ENCODE assay signal across 3 cellular contexts in genomic region chr19:1685785-1686184, GRCh38. TPM values are rescaled to one million over a fixed set of nuclear protein-coding genes. Genes with fewer than 3 reads are reported as not detected.
DNase-seq lines count a peak whose midpoint lies in the region; ATAC-seq, FAIRE-seq and TF ChIP-seq lines count a peak whose summit lies in the region.
"Not testable (repeated sequence)": the region's sequence is repeated elsewhere in the genome, so short reads cannot be mapped to it uniquely, and the experiment has no call there.

No MANE protein-coding gene starts in this region.

- not testable (repeated sequence) for TF ChIP-seq EP300 in K562 (IDR thresholded peaks at IDR 0.05; ENCODE audit: low read length); HepG2 (IDR thresholded peaks at IDR 0.05; ENCODE audit: low read depth in 2 of 2, low read length in 2 of 2); HepG2 (CRISPR knock-in tag; IDR thresholded peaks at IDR 0.05; ENCODE audit: borderline replicate concordance)

- H3K4me2 ChIP-seq in K562 (ENCODE audit: insufficient read depth, low read length); HepG2 (ENCODE audit: low read depth, low read length): not testable (repeated sequence)

- 56% methylated on average over 5 of the region's 5 CpGs for WGBS in K562 (ENCODE audit: insufficient coverage, low coverage, missing lambda C conversion rate)
- 50% methylated on average over 5 of the region's 5 CpGs for WGBS in HepG2 (ENCODE audit: low lambda C conversion rate)

- TF ChIP-seq CTCF in HEK293 (tag by site-specific recombination; IDR thresholded peaks at IDR 0.05); K562 (IDR thresholded peaks at IDR 0.05 in 2 of 3, conservative IDR thresholded peaks at IDR 0.05 in 1 of 3; ENCODE audit: insufficient read depth in 2 of 3, low read depth in 1 of 3, low read length in 3 of 3); HepG2 (CRISPR knock-in tag; IDR thresholded peaks at IDR 0.05): not testable (repeated sequence)

- TF ChIP-seq RAD21 in K562 (CRISPR knock-in tag; conservative IDR thresholded peaks at IDR 0.05 in 1 of 2, IDR thresholded peaks at IDR 0.05 in 1 of 2); HepG2 (CRISPR knock-in tag; IDR thresholded peaks at IDR 0.05): not testable (repeated sequence)

- not testable (repeated sequence) for ATAC-seq in K562, HepG2

- not testable (repeated sequence) for H3K36me3 ChIP-seq in HEK293 (ENCODE audit: control insufficient read depth in 2 of 2, insufficient read depth in 1 of 2, low read length in 2 of 2); K562 (ENCODE audit: control insufficient read depth, insufficient read depth, low read length); HepG2 (replicated peaks in 1 of 2; ENCODE audit: control insufficient read depth in 1 of 2, insufficient read depth in 2 of 2, low read length in 2 of 2)

- not testable (repeated sequence) for H2AFZ ChIP-seq in K562 (ENCODE audit: low read depth, low read length); HepG2 (ENCODE audit: low read length)

- H3K9me1 ChIP-seq in K562 (ENCODE audit: control insufficient read depth, insufficient read depth, low read length): not testable (repeated sequence)

- not testable (repeated sequence) for H3K4me1 ChIP-seq in HEK293 (ENCODE audit: control insufficient read depth, insufficient read depth, low read length); HepG2 (ENCODE audit: insufficient read depth, low read length)
- peaks cover 15 to 48% of the 10 kb centered on the region in 2 experiments; a peak in 4 of 5 replicates for H3K4me1 ChIP-seq in K562 (replicated peaks in 1 of 2; ENCODE audit: control insufficient read depth in 2 of 2, insufficient read depth in 2 of 2, low read length in 2 of 2)

- intact Hi-C loops in K562 (cut with micrococcal nuclease); HepG2 (cut with micrococcal nuclease; ENCODE audit: unreplicated experiment): not testable (repeated sequence)

- POLR2A ChIA-PET in HEK293 (lab: Yijun Ruan, JAX); HepG2 (lab: Yijun Ruan, JAX): not testable (repeated sequence)
- POLR2A ChIA-PET in K562 (lab: Yijun Ruan, JAX): interaction anchor here (0.7 kb wide), 1 partner anchor 272 kb away, joined by 3 read pairs; no protein-coding TSS in a partner anchor

- not testable (repeated sequence) for TF ChIP-seq POLR2A in K562 (conservative IDR thresholded peaks at IDR 0.05); HepG2 (IDR thresholded peaks at IDR 0.05; ENCODE audit: insufficient read depth in 1 of 2, low read depth in 2 of 2, low read length in 2 of 2)

- BruUV-seq in K562 (replicated peaks; lab: Mats Ljungman, UMichigan); HepG2 (replicated peaks; lab: Mats Ljungman, UMichigan): not testable (repeated sequence)

- H3K9ac ChIP-seq in K562 (ENCODE audit: insufficient read depth in 1 of 2, low read depth in 2 of 2, low read length in 2 of 2); HepG2 (ENCODE audit: insufficient read depth, low read depth, low read length): not testable (repeated sequence)

- H3K27ac ChIP-seq in HEK293 (ENCODE audit: extremely low read depth, low read depth, low read length); K562 (ENCODE audit: extremely low read depth, low read depth, low read length); HepG2 (ENCODE audit: extremely low read length, insufficient read depth, low read length): not testable (repeated sequence)

- in situ Hi-C loops in K562 (cut with MboI); HepG2 (cut with HindIII; ENCODE audit: extremely low pct_ligation_motif_present, low pct_unique_long_range_greater_than_20kb): not testable (repeated sequence)

- H3K9me3 ChIP-seq in HEK293 (ENCODE audit: control insufficient read depth, insufficient read depth, low read depth, low read length); K562 (replicated peaks; ENCODE audit: control insufficient read depth, insufficient read depth, low read depth, low read length); HepG2 (ENCODE audit: low read length): not testable (repeated sequence)

- H3K27me3 ChIP-seq in K562 (ENCODE audit: control insufficient read depth in 2 of 2, insufficient read depth in 2 of 2, low read length in 2 of 2): not testable (repeated sequence)
- H3K27me3 ChIP-seq in HepG2 (ENCODE audit: control insufficient read depth in 1 of 2, insufficient read depth in 2 of 2, low read length in 2 of 2): peaks cover 21 to 64% of the 10 kb centered on the region in 2 experiments

- H3K4me3 ChIP-seq in HEK293 (ENCODE audit: low read depth, low read length); K562; HepG2 (replicated peaks in 1 of 3; ENCODE audit: insufficient read depth in 1 of 3, low read depth in 2 of 3, low read length in 3 of 3): not testable (repeated sequence)

- CTCF ChIA-PET in HEK293 (lab: Yijun Ruan, JAX): interaction anchor here (1.2 kb wide), 1 partner anchor 14 kb away, joined by 4 read pairs; no protein-coding TSS in a partner anchor
- CTCF ChIA-PET in K562 (lab: Yijun Ruan, JAX; ENCODE audit: low intra/inter-chr PET ratio); HepG2 (lab: Yijun Ruan, JAX; ENCODE audit: low intra/inter-chr PET ratio, low total read pairs): not testable (repeated sequence)

- not testable (repeated sequence) for H4K20me1 ChIP-seq in K562 (replicated peaks; ENCODE audit: control insufficient read depth, insufficient read depth, low read length); HepG2 (ENCODE audit: insufficient read depth, low read length)

- not testable (repeated sequence) for FAIRE-seq in K562 (lab: Jason Lieb, UNC); HepG2 (lab: Jason Lieb, UNC)

- DNase-seq in K562 (ENCODE audit: extremely low read depth in 1 of 4, low spot score in 3 of 4); HepG2 (ENCODE audit: low spot score): not testable (repeated sequence)

- H3K79me2 ChIP-seq in K562 (ENCODE audit: control insufficient read depth, insufficient read depth, low read length); HepG2 (ENCODE audit: insufficient read depth, low read length): not testable (repeated sequence)

TF ChIP-seq in HEK293, 187 proteins besides CTCF, POLR2A, EP300 and RAD21:
- TF ChIP-seq ZNF121 (tag by site-specific recombination; IDR thresholded peaks at IDR 0.05): peak; percentile 65; the same call in 1 of the 2 replicates

TF ChIP-seq in K562, 482 proteins besides CTCF, POLR2A, EP300 and RAD21 (continues in another document):
- peak; percentile 32 for TF ChIP-seq RBM25 (IDR thresholded peaks at IDR 0.05; ENCODE audit: low read depth, low read length, severe bottlenecking)

TF ChIP-seq in HepG2, 621 proteins besides CTCF, POLR2A, EP300 and RAD21:
- peak; percentile 17; the same call in 1 of the 2 replicates for TF ChIP-seq ZNF121 (CRISPR knock-in tag; IDR thresholded peaks at IDR 0.05)

RNA-seq across cellular contexts. Expression of gene TCF3, which starts 33.4 kb away (rescaled TPM):
- 46.3 and 93.5 TPM in 2 replicates for total RNA-seq in K562 (2011; cell fraction: chromatin; rRNA removed; ENCODE audit: low replicate concordance)
- total RNA-seq in K562 (2011; cell fraction: nucleolus; rRNA removed): 72.8 and 74.5 TPM in 2 replicates
- total RNA-seq in K562 (2011; cell fraction: nucleoplasm; rRNA removed): 46.6 and 55.9 TPM in 2 replicates
- total RNA-seq in K562 (2014; rRNA removed): 201 and 273 TPM in 2 replicates
- total RNA-seq in K562 (2014; rRNA removed; fragmentation: Illumina TruSeq; extraction: Trizol): 34.6 and 36.1 TPM in 2 replicates
- total RNA-seq in K562 (2015; rRNA removed; fragmentation: Illumina TruSeq; extraction: Trizol): 84.0 and 96.5 TPM in 2 replicates
- total RNA-seq in K562 (2021): 229 and 259 TPM in 2 replicates
- 61.7 and 62.0 TPM in 2 replicates for polyA plus RNA-seq in K562 (2011; rRNA removed)
- polyA plus RNA-seq in K562 (2011; cell fraction: cytosol; rRNA removed): 76.1 and 277 TPM in 2 replicates
- polyA plus RNA-seq in K562 (2011; cell fraction: nucleus; rRNA removed): 97.7 and 198 TPM in 2 replicates
- 117 and 145 TPM in 2 replicates for polyA plus RNA-seq in K562 (2012)
- 84.9 and 128 TPM in 2 replicates for polyA plus RNA-seq in K562 (2014; fragmentation: Illumina TruSeq; extraction: Trizol)
- 1 to 10 TPM; 5.6 to 5.7 TPM for polyA plus RNA-seq in K562 (2014; fragmentation: Nextera tagmentation; extraction: Ambion mirVana)
- polyA plus RNA-seq in K562 (2014; rRNA removed): 171 and 173 TPM in 2 replicates
- polyA minus RNA-seq in K562 (2011; rRNA and poly(A)+ RNA removed): 17.3 and 29.0 TPM in 2 replicates
- 92.9 and 128 TPM in 2 replicates for polyA minus RNA-seq in K562 (2011; cell fraction: cytosol; rRNA and poly(A)+ RNA removed)
- 30.5 and 31.8 TPM in 2 replicates for polyA minus RNA-seq in K562 (2011; cell fraction: nucleus; rRNA and poly(A)+ RNA removed)
- 38.0 and 53.2 TPM in 2 replicates for total RNA-seq in HepG2 (2016; rRNA removed; fragmentation: Illumina TruSeq; extraction: Trizol)
- 24.5 and 28.5 TPM in 2 replicates for total RNA-seq in HepG2 (2016; cell fraction: cytosol; rRNA removed; fragmentation: Illumina TruSeq; extraction: Trizol; ENCODE audit: low read depth)
- 29.0 and 50.0 TPM in 2 replicates for total RNA-seq in HepG2 (2016; cell fraction: insoluble cytoplasmic fraction; rRNA removed; fragmentation: Illumina TruSeq; extraction: Trizol)
- 81.6 and 83.0 TPM in 2 replicates for total RNA-seq in HepG2 (2016; cell fraction: membrane; rRNA removed; fragmentation: Illumina TruSeq; extraction: Trizol)
- 28.3 and 35.7 TPM in 2 replicates for total RNA-seq in HepG2 (2016; cell fraction: nucleus; rRNA removed; fragmentation: Illumina TruSeq; extraction: Trizol)
- 51.4 and 52.0 TPM in 2 replicates for polyA plus RNA-seq in HepG2 (2011; rRNA removed)
- 39.6 and 81.0 TPM in 2 replicates for polyA plus RNA-seq in HepG2 (2011; cell fraction: cytosol; rRNA removed)
- 168 and 260 TPM in 2 replicates for polyA plus RNA-seq in HepG2 (2011; cell fraction: nucleus; rRNA removed)
- 51.8 and 53.9 TPM in 2 replicates for polyA plus RNA-seq in HepG2 (2012)
- 65.0 and 68.6 TPM in 2 replicates for polyA plus RNA-seq in HepG2 (2016; cell fraction: cytosol; fragmentation: Illumina TruSeq; extraction: Trizol; ENCODE audit: low read depth)
- polyA plus RNA-seq in HepG2 (2016; cell fraction: insoluble cytoplasmic fraction; fragmentation: Illumina TruSeq; extraction: Trizol; ENCODE audit: low read depth): 77.8 and 91.9 TPM in 2 replicates
- polyA plus RNA-seq in HepG2 (2016; cell fraction: membrane; fragmentation: Illumina TruSeq; extraction: Trizol; ENCODE audit: low read depth): 123 and 140 TPM in 2 replicates
- polyA plus RNA-seq in HepG2 (2016; cell fraction: nucleus; fragmentation: Illumina TruSeq; extraction: Trizol; ENCODE audit: insufficient read depth, low read depth): 119 and 120 TPM in 2 replicates
- polyA minus RNA-seq in HepG2 (2011; rRNA and poly(A)+ RNA removed; ENCODE audit: low replicate concordance): 55.1 and 105 TPM in 2 replicates
- 44.3 and 47.1 TPM in 2 replicates for polyA minus RNA-seq in HepG2 (2011; cell fraction: cytosol; rRNA and poly(A)+ RNA removed)
- 17.8 and 22.5 TPM in 2 replicates for polyA minus RNA-seq in HepG2 (2011; cell fraction: nucleus; rRNA and poly(A)+ RNA removed)
